1 cellular context compared by ENCODE assay signal in genomic region chr7:74141705-74142104, GRCh38.
TF ChIP-seq lines count a peak whose summit lies in the region.

No MANE protein-coding gene starts in this region.

TF ChIP-seq in IMR-90, 13 proteins besides CTCF, POLR2A, EP300 and RAD21 (continued from another document):
- TF ChIP-seq NFE2L2 (IDR thresholded peaks at IDR 0.05; ENCODE audit: low read depth, low read length), result no peak
- TF ChIP-seq, protein P1, sequence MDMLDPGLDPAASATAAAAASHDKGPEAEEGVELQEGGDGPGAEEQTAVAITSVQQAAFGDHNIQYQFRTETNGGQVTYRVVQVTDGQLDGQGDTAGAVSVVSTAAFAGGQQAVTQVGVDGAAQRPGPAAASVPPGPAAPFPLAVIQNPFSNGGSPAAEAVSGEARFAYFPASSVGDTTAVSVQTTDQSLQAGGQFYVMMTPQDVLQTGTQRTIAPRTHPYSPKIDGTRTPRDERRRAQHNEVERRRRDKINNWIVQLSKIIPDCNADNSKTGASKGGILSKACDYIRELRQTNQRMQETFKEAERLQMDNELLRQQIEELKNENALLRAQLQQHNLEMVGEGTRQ (IDR thresholded peaks at IDR 0.05; ENCODE audit: low read depth, low read length), result no peak
- no peak for TF ChIP-seq RFX5 (IDR thresholded peaks at IDR 0.05; ENCODE audit: low read depth, low read length)
- no peak for TF ChIP-seq FOS (IDR thresholded peaks at IDR 0.05; ENCODE audit: low read depth, low read length)
- TF ChIP-seq RCOR1 (IDR thresholded peaks at IDR 0.05; ENCODE audit: insufficient replicate concordance, low read length), result no peak
- TF ChIP-seq BHLHE40 (IDR thresholded peaks at IDR 0.05; ENCODE audit: low read depth, low read length), result no peak
- no peak for TF ChIP-seq MAZ (IDR thresholded peaks at IDR 0.05; ENCODE audit: borderline replicate concordance, low read depth, low read length)
- TF ChIP-seq, protein P2, sequence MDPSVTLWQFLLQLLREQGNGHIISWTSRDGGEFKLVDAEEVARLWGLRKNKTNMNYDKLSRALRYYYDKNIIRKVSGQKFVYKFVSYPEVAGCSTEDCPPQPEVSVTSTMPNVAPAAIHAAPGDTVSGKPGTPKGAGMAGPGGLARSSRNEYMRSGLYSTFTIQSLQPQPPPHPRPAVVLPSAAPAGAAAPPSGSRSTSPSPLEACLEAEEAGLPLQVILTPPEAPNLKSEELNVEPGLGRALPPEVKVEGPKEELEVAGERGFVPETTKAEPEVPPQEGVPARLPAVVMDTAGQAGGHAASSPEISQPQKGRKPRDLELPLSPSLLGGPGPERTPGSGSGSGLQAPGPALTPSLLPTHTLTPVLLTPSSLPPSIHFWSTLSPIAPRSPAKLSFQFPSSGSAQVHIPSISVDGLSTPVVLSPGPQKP (IDR thresholded peaks at IDR 0.05; ENCODE audit: borderline replicate concordance, low read depth, low read length), result no peak
- TF ChIP-seq MAFK (IDR thresholded peaks at IDR 0.05; ENCODE audit: low read depth, low read length), result no peak
- no peak for TF ChIP-seq MXI1 (IDR thresholded peaks at IDR 0.05; ENCODE audit: borderline replicate concordance, low read depth, low read length)
